Comparison of ENCODE assay signal across 8 cellular contexts in the genomic region with DNA sequence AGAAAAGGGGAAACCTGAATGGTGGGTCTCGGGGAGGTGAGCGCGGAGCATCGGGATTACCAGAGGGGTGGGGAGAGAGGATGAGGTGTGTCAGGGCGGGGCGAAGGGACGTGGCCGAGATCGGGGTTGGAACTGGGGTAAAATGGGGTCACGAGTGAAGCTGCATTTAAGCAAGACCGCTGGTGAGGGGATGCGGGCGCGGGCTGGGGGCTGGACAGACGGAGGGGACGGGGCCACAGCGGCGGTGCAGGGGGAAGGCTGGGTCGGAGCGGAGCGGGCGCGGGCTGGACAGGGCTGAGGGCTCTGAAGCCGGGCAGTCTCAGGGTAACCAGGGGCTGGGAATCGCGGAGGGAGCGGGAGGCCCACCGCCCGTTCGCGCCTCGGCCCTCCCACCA.
DNase-seq lines count a peak whose midpoint lies in the region; ATAC-seq and TF ChIP-seq lines count a peak whose summit lies in the region.
"Not testable (repeated sequence)": the region's sequence is repeated elsewhere in the genome, so short reads cannot be mapped to it uniquely, and the experiment has no call there.

No MANE protein-coding gene starts in this region.

- H3K36me3 ChIP-seq in GM06990 (ENCODE audit: control insufficient read depth, insufficient read depth, low read length); ascending aorta; gastroesophageal sphincter; stomach: not testable (repeated sequence)

- WGBS in gastroesophageal sphincter (ENCODE audit: low coverage in 1 of 2), 2 donors, result 0 to 2% methylated on average over 18 to 23 of the region's 32 CpGs
- whole genome bisulfite sequencing in stomach, 5 donors, result 0 to 1% (median 0%) methylated on average over 23 to 24 of the region's 32 CpGs

- H3K9me3 ChIP-seq in T-helper 17 cell (ENCODE audit: control insufficient read depth, low read length, poor library complexity, severe bottlenecking); ascending aorta; gastroesophageal sphincter; stomach: not testable (repeated sequence)

- H3K9me3 Mint-ChIP-seq in naive B cell, result not testable (repeated sequence)

- H3K27ac ChIP-seq in ascending aorta (peak overlapping the region; percentile 88 to 89), gastroesophageal sphincter (peak overlapping the region; percentile 83 to 92 (median 86)), stomach (peak overlapping the region; percentile 26 to 92 (median 89))

- not testable (repeated sequence) for TF ChIP-seq POLR2A in gastroesophageal sphincter (IDR thresholded peaks at IDR 0.05); stomach (IDR thresholded peaks at IDR 0.05)

- H3K27me3 Mint-ChIP-seq in T-helper 17 cell, naive B cell: not testable (repeated sequence)

- H3K27ac Mint-ChIP-seq in T-helper 17 cell, result peak overlapping the region; percentile 90
- H3K27ac Mint-ChIP-seq in naive B cell, result peak overlapping the region; percentile 88 to 98 (median 96)

- TF ChIP-seq EP300 in gastroesophageal sphincter (IDR thresholded peaks at IDR 0.05); stomach (IDR thresholded peaks at IDR 0.05): not testable (repeated sequence)

- H3K4me3 Mint-ChIP-seq in T-helper 17 cell (peak overlapping the region; percentile 97), naive B cell (peak overlapping the region; percentile 86 to 96 (median 92))

- TF ChIP-seq CTCF in GM06990 (IDR thresholded peaks at IDR 0.05; ENCODE audit: insufficient read depth, low read length, poor library complexity, severe bottlenecking); ascending aorta (IDR thresholded peaks at IDR 0.05); gastroesophageal sphincter (IDR thresholded peaks at IDR 0.05); stomach (IDR thresholded peaks at IDR 0.05): not testable (repeated sequence)

- peak; percentile 17 for ATAC-seq in GM21737 (IDR thresholded peaks at IDR 0.05; ENCODE audit: unreplicated experiment)
- peak; percentile 27 for ATAC-seq in HG03460 (IDR thresholded peaks at IDR 0.05; ENCODE audit: unreplicated experiment)
- peak; percentile 19 for ATAC-seq in T-helper 17 cell
- ATAC-seq in gastroesophageal sphincter, result peak; percentile 50
- ATAC-seq in naive B cell (ENCODE audit: low read depth in 2 of 2), result peak; percentile 13 to 14

- H3K4me3 ChIP-seq in GM06990 (replicated peaks; ENCODE audit: low read depth, low read length) (peak overlapping the region; percentile 72), ascending aorta (peak overlapping the region; percentile 68 to 86), gastroesophageal sphincter (peak overlapping the region; percentile 65 to 84), stomach (peak overlapping the region; percentile 52 to 69 (median 68))

- H3K4me1 ChIP-seq in ascending aorta, gastroesophageal sphincter: not testable (repeated sequence)
- H3K4me1 ChIP-seq in stomach, result peaks cover 0 to 30% (median 5%) of the 10 kb centered on the region in 4 donors

- not testable (repeated sequence) for H3K36me3 Mint-ChIP-seq in T-helper 17 cell (ENCODE audit: low read depth); naive B cell

- H3K27me3 ChIP-seq in GM06990 (replicated peaks; ENCODE audit: control insufficient read depth, insufficient read depth, low read length); ascending aorta; gastroesophageal sphincter; stomach: not testable (repeated sequence)

- DNase-seq in GM06990 (ENCODE audit: extremely low read depth, insufficient read length); naive B cell; stomach: not testable (repeated sequence)
- DNase-seq in T-helper 17 cell (peak in 1 of 3 donors; percentile 24), ascending aorta (ENCODE audit: low spot score in 2 of 2) (peak in 1 of 2 donors; percentile 70)

- intact Hi-C loops in ascending aorta (cut with DNase I); stomach (cut with DNase I; ENCODE audit: low total_unique reads): not testable (repeated sequence)

- not testable (repeated sequence) for H3K4me1 Mint-ChIP-seq in T-helper 17 cell
- peaks cover 20 to 31% (median 22%) of the 10 kb centered on the region in 3 donors for H3K4me1 Mint-ChIP-seq in naive B cell
